23 cellular contexts compared by ENCODE assay signal in genomic region chr14:97162621-97163020, GRCh38.
"Had no signal": no experiment of that assay in that cellular context is flagged by ENCODE, and none has a peak within 500 bp of the region (broad histone marks: within the 10 kb centered on the region; RNA-seq: fewer than 3 reads in every experiment).

No MANE protein-coding gene starts in this region.

- ATAC-seq: Right ventricle myocardium inferior had no signal

- H3K27ac ChIP-seq: HL-60, PC-9, Peyer's patch, SJCRH30 had no signal

- H3K27me3 ChIP-seq: Peyer's patch, SJCRH30 had no signal

- H3K4me1 ChIP-seq: Peyer's patch, SJCRH30 had no signal

- H2AFZ ChIP-seq: PC-9 had no signal

- H3K9me3 ChIP-seq: SJCRH30 had no signal

- DNase-seq: MV-4-11, NCI-H1048, NCI-H1105, NCI-H1417, NCI-H1436 treated with DMSO at 0.1 percent for 48 hours, NCI-H1694, NCI-H187 treated with DMSO at 0.1 percent for 48 hours, NCI-H2081, NCI-H2107, NCI-H2171, NCI-H226, NCI-H446, NCI-H510A, NCI-H524 treated with DMSO at 0.1 percent for 48 hours, NCI-H69, NCI-H774, PC-9, Peyer's patch, SHP77 treated with DMSO at 0.1 percent for 48 hours, SJCRH30 had no signal

- H3K4me3 ChIP-seq: PC-9, Peyer's patch, SJCRH30 had no signal

- H3K4me2 ChIP-seq: PC-9 had no signal

- FAIRE-seq: HTR-8/SVneo had no signal

- H3K36me3 ChIP-seq: Peyer's patch, SJCRH30 had no signal
